ENCODE assay signal across 22 cellular contexts in the genomic region with DNA sequence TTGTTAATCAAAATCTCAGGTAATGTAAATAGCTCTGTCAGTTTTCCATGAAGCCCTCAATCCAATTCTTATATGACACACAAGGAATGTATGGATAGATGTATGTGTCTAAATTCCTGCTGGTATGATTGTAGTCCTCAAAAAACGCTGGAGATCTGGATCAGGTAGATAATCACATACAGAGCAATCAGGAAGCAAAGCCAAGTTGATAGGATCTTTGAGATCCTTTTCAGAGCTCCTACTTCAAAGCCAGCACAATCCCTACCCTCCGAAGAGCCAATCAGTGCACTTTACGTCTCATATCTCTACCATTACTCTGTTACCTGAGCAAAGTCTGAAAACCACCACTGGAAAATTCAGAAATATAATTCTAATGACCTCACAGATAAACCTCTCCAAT. TPM values are rescaled to one million over a fixed set of nuclear protein-coding genes. Genes with fewer than 3 reads are reported as not detected.
DNase-seq lines count a peak whose midpoint lies in the region; ATAC-seq, FAIRE-seq and TF ChIP-seq lines count a peak whose summit lies in the region.
"Had no signal": no experiment of that assay in that cellular context is flagged by ENCODE, and none has a peak within 500 bp of the region (broad histone marks: within the 10 kb centered on the region; RNA-seq: fewer than 3 reads in every experiment).

No MANE protein-coding gene starts in this region.

- H3K4me3 Mint-ChIP-seq in astrocyte (ENCODE audit: unreplicated experiment) = no peak overlapping the region
- no peak overlapping the region for H3K4me3 Mint-ChIP-seq in glutamatergic neuron (ENCODE audit: unreplicated experiment)
- H3K4me3 Mint-ChIP-seq: CD14-positive monocyte; CD4-positive, alpha-beta memory T cell; CD4-positive, CD25-positive, alpha-beta regulatory T cell; CD8-positive, alpha-beta memory T cell had no signal

- H3K14ac ChIP-seq in trophoblast cell (ENCODE audit: low read length) = no peak overlapping the region

- H3K9me3 Mint-ChIP-seq in astrocyte (ENCODE audit: unreplicated experiment) = no peaks in the 10 kb centered on the region
- H3K9me3 Mint-ChIP-seq in glutamatergic neuron (ENCODE audit: unreplicated experiment) = peaks cover 3% of the 10 kb centered on the region

- H3K18ac ChIP-seq in trophoblast cell (ENCODE audit: low read length) = no peak overlapping the region

- H3K79me2 ChIP-seq in astrocyte (ENCODE audit: insufficient read depth, low read length) (no peaks in the 10 kb centered on the region), trophoblast cell (ENCODE audit: control insufficient read depth, insufficient read depth, low read length, poor library complexity) (no peaks in the 10 kb centered on the region)

- no peaks in the 10 kb centered on the region for H3K27me3 Mint-ChIP-seq in astrocyte (ENCODE audit: low read depth, unreplicated experiment)
- H3K27me3 Mint-ChIP-seq in glutamatergic neuron (ENCODE audit: unreplicated experiment) = no peaks in the 10 kb centered on the region
- H3K27me3 Mint-ChIP-seq: CD4-positive, alpha-beta memory T cell; CD4-positive, CD25-positive, alpha-beta regulatory T cell; CD8-positive, alpha-beta memory T cell had no signal

- FAIRE-seq in astrocyte (lab: Jason Lieb, UNC) = peak; percentile 17
- FAIRE-seq: G401.6, GM12891, GM19239 had no signal

- no peaks in the 10 kb centered on the region for H3K36me3 ChIP-seq in astrocyte (ENCODE audit: insufficient read depth, low read length)
- H3K36me3 ChIP-seq in trophoblast cell (ENCODE audit: control insufficient read depth in 1 of 2, insufficient read depth in 2 of 2, low read length in 2 of 2) = no peaks in the 10 kb centered on the region
- H3K36me3 ChIP-seq: BE2C, BLaER1 had no signal

- H3K4me1 Mint-ChIP-seq in astrocyte (ENCODE audit: low read depth, unreplicated experiment) (peaks cover 26% of the 10 kb centered on the region), glutamatergic neuron (ENCODE audit: low read depth, unreplicated experiment) (peaks cover 58% of the 10 kb centered on the region)
- H3K4me1 Mint-ChIP-seq: CD14-positive monocyte; CD4-positive, alpha-beta memory T cell; CD4-positive, CD25-positive, alpha-beta regulatory T cell; CD8-positive, alpha-beta memory T cell had no signal

- H3K27ac Mint-ChIP-seq in astrocyte (ENCODE audit: unreplicated experiment) = peak overlapping the region; percentile 5
- peak overlapping the region; percentile 0 for H3K27ac Mint-ChIP-seq in glutamatergic neuron (ENCODE audit: unreplicated experiment)
- H3K27ac Mint-ChIP-seq: CD14-positive monocyte; CD4-positive, alpha-beta memory T cell; CD4-positive, CD25-positive, alpha-beta regulatory T cell; CD8-positive, alpha-beta memory T cell had no signal

- no peak overlapping the region for H3K4ac ChIP-seq in trophoblast cell (ENCODE audit: low read depth, low read length)

- no peaks in the 10 kb centered on the region for H3K36me3 Mint-ChIP-seq in astrocyte (ENCODE audit: low read depth, unreplicated experiment)
- no peaks in the 10 kb centered on the region for H3K36me3 Mint-ChIP-seq in glutamatergic neuron (ENCODE audit: unreplicated experiment)
- H3K36me3 Mint-ChIP-seq: CD14-positive monocyte; CD4-positive, alpha-beta memory T cell; CD4-positive, CD25-positive, alpha-beta regulatory T cell; CD8-positive, alpha-beta memory T cell had no signal

- H3K9ac ChIP-seq in astrocyte (ENCODE audit: low read length) (no peak overlapping the region), trophoblast cell (ENCODE audit: low read length) (no peak overlapping the region)
- H3K9ac ChIP-seq: BLaER1 had no signal

- no peak overlapping the region for H2BK12ac ChIP-seq in trophoblast cell (ENCODE audit: low read length)

- peaks cover 12% of the 10 kb centered on the region for H3K4me1 ChIP-seq in astrocyte (ENCODE audit: insufficient read depth, low read length)
- H3K4me1 ChIP-seq in trophoblast cell (ENCODE audit: control insufficient read depth in 1 of 2, insufficient read depth in 2 of 2, low read length in 2 of 2) = peaks cover 0 to 4% of the 10 kb centered on the region in 2 experiments
- H3K4me1 ChIP-seq: BLaER1 had no signal

- no peak overlapping the region for H3K23ac ChIP-seq in trophoblast cell (ENCODE audit: low read length)

- no peak for ATAC-seq in GM19035 (IDR thresholded peaks at IDR 0.05; ENCODE audit: unreplicated experiment)

- WGBS in trophoblast cell (ENCODE audit: extremely low coverage, insufficient coverage, insufficient read length) = no CpG with 5 or more reads among the region's 3 CpGs

- no peak overlapping the region for H2AFZ ChIP-seq in astrocyte (ENCODE audit: low read depth, low read length)
- no peak overlapping the region for H2AFZ ChIP-seq in trophoblast cell (ENCODE audit: insufficient read depth, low read length, poor library complexity)

- no peak overlapping the region for H4K8ac ChIP-seq in trophoblast cell (ENCODE audit: low read depth, low read length)

- no peak overlapping the region for H4K91ac ChIP-seq in trophoblast cell (ENCODE audit: low read depth, low read length)

- H4K12ac ChIP-seq in trophoblast cell (ENCODE audit: low read depth, low read length) = no peak overlapping the region

- H3K27me3 ChIP-seq in astrocyte (ENCODE audit: insufficient read depth, low read length) = no peaks in the 10 kb centered on the region
- H3K27me3 ChIP-seq in trophoblast cell (ENCODE audit: insufficient read depth, low read length) = no peaks in the 10 kb centered on the region
- H3K27me3 ChIP-seq: BE2C, BLaER1 had no signal

- H4K20me1 ChIP-seq in astrocyte (ENCODE audit: insufficient read depth, low read length) = no peaks in the 10 kb centered on the region
- H4K20me1 ChIP-seq: BLaER1 had no signal

- TF ChIP-seq CTCF in astrocyte (IDR thresholded peaks at IDR 0.05; ENCODE audit: insufficient read depth, low read depth, low read length) (no peak), glutamatergic neuron (IDR thresholded peaks at IDR 0.05; ENCODE audit: partially characterized antibody, unreplicated experiment) (no peak)

- H3K4me2 ChIP-seq in astrocyte (ENCODE audit: low read length) (no peak overlapping the region), trophoblast cell (ENCODE audit: low read length) (no peak overlapping the region)
- H3K4me2 ChIP-seq: BLaER1 had no signal

- H3K9me3 ChIP-seq in astrocyte (ENCODE audit: insufficient read depth, low read depth, low read length) = no peaks in the 10 kb centered on the region
- H3K9me3 ChIP-seq in trophoblast cell (ENCODE audit: insufficient read depth, low read depth, low read length) = no peaks in the 10 kb centered on the region
- H3K9me3 ChIP-seq: BE2C, BLaER1 had no signal

- in situ Hi-C loops in KBM-7 (cut with MboI; ENCODE audit: low pct_unique_long_range_greater_than_20kb, low sequenced_read_pairs) = no loop called here

- H3K79me1 ChIP-seq in trophoblast cell (ENCODE audit: low read length) = peaks cover 8% of the 10 kb centered on the region

- no peak overlapping the region for H2AK5ac ChIP-seq in trophoblast cell (ENCODE audit: low read length)

- H2BK120ac ChIP-seq in trophoblast cell (ENCODE audit: insufficient read depth, low read length, poor library complexity) = peak overlapping the region; percentile 66

- no peak overlapping the region for H3K4me3 ChIP-seq in astrocyte (ENCODE audit: insufficient read depth, low read depth, low read length)
- no peak overlapping the region for H3K4me3 ChIP-seq in trophoblast cell (ENCODE audit: low read depth, low read length)
- H3K4me3 ChIP-seq: BLaER1 had no signal

- H2BK5ac ChIP-seq in trophoblast cell (ENCODE audit: low read depth, low read length, poor library complexity) = no peak overlapping the region

- no peak for DNase-seq in astrocyte (ENCODE audit: low read depth)
- DNase-seq in glutamatergic neuron = no peak
- peak; percentile 58 to 81 for DNase-seq in trophoblast cell
- DNase-seq in KBM-7 = no peak
- no peak for DNase-seq in HT-29 (ENCODE audit: low spot score)
- DNase-seq: 8988T; ACHN; BE2C; C1 segment of cervical spinal cord; CD4-positive, alpha-beta memory T cell; CD4-positive, CD25-positive, alpha-beta regulatory T cell; CD8-positive, alpha-beta memory T cell; COR-L47; DMS 273 treated with DMSO at 0.1 percent for 48 hours; DMS79 treated with DMSO at 0.1 percent for 48 hours; GF-D8 had no signal

- H3K27ac ChIP-seq in astrocyte (ENCODE audit: low read depth, low read length) (no peak overlapping the region), trophoblast cell (ENCODE audit: low read depth, low read length) (no peak overlapping the region)
- H3K27ac ChIP-seq: BLaER1 had no signal

RNA-seq across cellular contexts. Expression of a gene that starts 27.4 kb away (rescaled TPM):
- total RNA-seq in astrocyte = 0.26 and 0.73 TPM in 2 replicates
- not detected for total RNA-seq in glutamatergic neuron (ENCODE audit: unreplicated experiment)
- 0.85 and 1.0 TPM in 2 replicates for polyA plus RNA-seq in trophoblast cell (2013)
- not detected in 2 replicates for total RNA-seq in HT-29 (2014; rRNA removed; shearing (Covaris generic))
- total RNA-seq: CD4-positive, alpha-beta memory T cell; CD4-positive, CD25-positive, alpha-beta regulatory T cell; CD8-positive, alpha-beta memory T cell had no signal
- polyA plus RNA-seq: CD14-positive monocyte; CD4-positive, alpha-beta memory T cell; CD4-positive, CD25-positive, alpha-beta regulatory T cell; CD8-positive, alpha-beta memory T cell had no signal

RNA-seq across cellular contexts. Expression of a gene that starts 54.3 kb away (rescaled TPM):
- total RNA-seq in astrocyte (9.0 and 13.3 TPM in 2 replicates), glutamatergic neuron (ENCODE audit: unreplicated experiment) (25.6 TPM)
- polyA plus RNA-seq in trophoblast cell (2013) = 81.8 and 92.1 TPM in 2 replicates
- 26.8 and 27.0 TPM in 2 replicates for total RNA-seq in HT-29 (2014; rRNA removed; shearing (Covaris generic))
- total RNA-seq: CD4-positive, alpha-beta memory T cell; CD4-positive, CD25-positive, alpha-beta regulatory T cell; CD8-positive, alpha-beta memory T cell had no signal
- polyA plus RNA-seq: CD14-positive monocyte; CD4-positive, alpha-beta memory T cell; CD4-positive, CD25-positive, alpha-beta regulatory T cell; CD8-positive, alpha-beta memory T cell had no signal

Comparison
In these comparisons a context has a peak if more than half of its experiments do, and no peak if none do; other contexts are left out.
1. DNase-seq: peak in trophoblast cell (2 of 2); none in astrocyte (single experiment), glutamatergic neuron (single experiment), KBM-7 (single experiment) and HT-29 (single experiment).